In the genomic region with DNA sequence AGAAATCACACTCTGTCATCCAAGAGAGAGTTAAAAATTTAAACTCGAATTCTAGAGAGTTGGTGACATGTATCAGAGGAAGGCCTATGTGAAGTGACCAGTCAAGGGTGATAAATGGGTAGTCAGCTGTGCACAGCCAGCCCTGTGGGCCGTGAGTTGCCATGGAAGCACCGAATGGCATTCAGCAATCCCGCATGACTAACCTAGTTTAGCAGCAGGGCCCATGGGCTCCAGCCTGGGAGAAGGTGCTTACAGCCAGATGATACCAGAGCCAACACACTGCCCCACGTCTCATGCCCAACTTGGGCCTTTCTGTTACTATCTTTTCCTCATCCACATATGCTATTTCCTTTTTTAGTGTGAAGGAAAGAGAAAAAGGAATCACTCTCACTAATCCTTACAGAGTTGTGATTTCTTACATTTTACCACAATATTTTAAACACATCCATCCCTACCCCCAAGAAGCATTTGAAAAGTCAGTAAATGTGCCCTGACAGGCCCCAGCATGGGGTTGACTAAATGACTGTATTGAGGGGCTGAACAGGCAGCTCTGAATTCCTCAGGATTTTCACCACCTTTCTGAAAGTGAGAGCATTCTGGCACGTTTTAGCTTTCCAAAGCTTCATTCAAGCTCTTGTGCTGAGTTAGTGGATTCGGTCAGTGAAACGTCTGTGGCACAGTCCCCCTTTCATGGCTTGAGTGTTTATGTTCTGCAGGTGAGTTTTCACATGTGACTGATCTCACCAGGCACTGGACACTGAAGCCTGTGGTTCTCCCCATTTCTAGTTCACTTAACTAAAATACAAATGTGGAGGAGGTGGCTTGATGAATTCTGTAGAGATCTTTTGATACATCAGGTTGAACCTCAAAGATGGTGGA, we compare ENCODE assay signal across 8 cellular contexts.
A peak's percentile ranks its signal among the peaks of the same experiment; 100 is the strongest.
DNase-seq lines count a peak whose midpoint lies in the region; ATAC-seq and TF ChIP-seq lines count a peak whose summit lies in the region.

No MANE protein-coding gene starts in this region.

- H3K9ac ChIP-seq in HUES64 (ENCODE audit: low read depth, low read length) = peak overlapping the region; percentile 4; the same call in 1 of the 2 replicates

- H3K9me3 ChIP-seq in HUES64 (ENCODE audit: insufficient read depth, low read depth, low read length) (no peaks in the 10 kb centered on the region), sigmoid colon (no peaks in the 10 kb centered on the region)
- no peaks in the 10 kb centered on the region for H3K9me3 ChIP-seq in naive thymus-derived CD4-positive, alpha-beta T cell (ENCODE audit: control insufficient read depth in 2 of 3, low read length in 3 of 3)

- no peak for TF ChIP-seq POLR2A in sigmoid colon (IDR thresholded peaks at IDR 0.05)

- no peak for DNase-seq in activated naive CD4-positive, alpha-beta T cell treated with anti-CD3 and anti-CD28 coated beads, Interleukin-2, amount 10 ng/mL, durations not matched to agents 7 days and 5 days
- DNase-seq in astrocyte of the cerebellum (ENCODE audit: low read depth) (peak; percentile 68), hypothalamus (lab: John Stamatoyannopoulos, UW) (peak in 37 of 51 donors; percentile 8 to 76 (median 41)), sigmoid colon (peak; percentile 88), mesenteric fat pad (ENCODE audit: low spot score) (no peak)
- DNase-seq in naive thymus-derived CD4-positive, alpha-beta T cell = no peak

- in situ Hi-C loops in astrocyte of the cerebellum (cut with HindIII; ENCODE audit: low sequenced_read_pairs) = loop anchor here (5.0 kb wide), 1 partner anchor 57 kb away; no protein-coding TSS in a partner anchor

- TF ChIP-seq CTCF in astrocyte of the cerebellum (IDR thresholded peaks at IDR 0.05; ENCODE audit: low read depth, low read length, missing control alignments) = no peak
- TF ChIP-seq CTCF in sigmoid colon (IDR thresholded peaks at IDR 0.05) = no peak

- H3K36me3 ChIP-seq in HUES64 (ENCODE audit: insufficient read depth, low read length) (no peaks in the 10 kb centered on the region), sigmoid colon (no peaks in the 10 kb centered on the region)
- H3K36me3 ChIP-seq in naive thymus-derived CD4-positive, alpha-beta T cell (ENCODE audit: control insufficient read depth in 2 of 3, insufficient read depth in 3 of 3, low read length in 3 of 3) = no peaks in the 10 kb centered on the region

- CTCF ChIA-PET in activated naive CD4-positive, alpha-beta T cell treated with anti-CD3 and anti-CD28 coated beads, Interleukin-2, amount 10 ng/mL, durations not matched to agents 7 days and 5 days (lab: Charles Lee) = no interaction called here
- CTCF ChIA-PET in naive thymus-derived CD4-positive, alpha-beta T cell (lab: Charles Lee) = no interaction called here

- peak overlapping the region; percentile 38 for H3K27ac ChIP-seq in HUES64 (ENCODE audit: low read depth, low read length)
- H3K27ac ChIP-seq in sigmoid colon = peak overlapping the region; percentile 80 to 87 (median 84)
- no peak overlapping the region for H3K27ac ChIP-seq in naive thymus-derived CD4-positive, alpha-beta T cell (ENCODE audit: low read depth, low read length)

- WGBS in HUES64 = 41% methylated on average over 8 of the region's 8 CpGs
- WGBS in sigmoid colon, 2 donors = 51% methylated on average over 8 of the region's 8 CpGs

- peaks cover 67% of the 10 kb centered on the region for H3K4me1 Mint-ChIP-seq in activated naive CD4-positive, alpha-beta T cell treated with anti-CD3 and anti-CD28 coated beads, Interleukin-2, amount 50 U/mL, for 24 hours
- peaks cover 36% of the 10 kb centered on the region for H3K4me1 Mint-ChIP-seq in activated naive CD4-positive, alpha-beta T cell treated with anti-CD3 and anti-CD28 coated beads, Interleukin-2, amount 10 ng/mL, durations not matched to agents 7 days and 5 days
- H3K4me1 Mint-ChIP-seq in naive thymus-derived CD4-positive, alpha-beta T cell = peaks cover 41 to 87% (median 60%) of the 10 kb centered on the region in 7 donors

- peak overlapping the region; percentile 30 for H3K27ac Mint-ChIP-seq in activated naive CD4-positive, alpha-beta T cell treated with anti-CD3 and anti-CD28 coated beads, Interleukin-2, amount 50 U/mL, for 24 hours
- no peak overlapping the region for H3K27ac Mint-ChIP-seq in activated naive CD4-positive, alpha-beta T cell treated with anti-CD3 and anti-CD28 coated beads, Interleukin-2, amount 10 ng/mL, durations not matched to agents 7 days and 5 days
- H3K27ac Mint-ChIP-seq in naive thymus-derived CD4-positive, alpha-beta T cell = peak overlapping the region in 3 of 9 donors; percentile 14 to 62 (median 17)

- no peaks in the 10 kb centered on the region for H3K27me3 ChIP-seq in HUES64 (ENCODE audit: insufficient read depth, low read length)
- H3K27me3 ChIP-seq in sigmoid colon = no peaks in the 10 kb centered on the region
- no peaks in the 10 kb centered on the region for H3K27me3 ChIP-seq in naive thymus-derived CD4-positive, alpha-beta T cell (ENCODE audit: control insufficient read depth in 2 of 2, insufficient read depth in 2 of 2, low read length in 2 of 2)

- intact Hi-C loops in sigmoid colon (cut with DNase I) = no loop called here
- intact Hi-C loops in naive thymus-derived CD4-positive, alpha-beta T cell (cut with micrococcal nuclease) = no loop called here

- TF ChIP-seq EP300 in sigmoid colon (IDR thresholded peaks at IDR 0.05) = no peak

- POLR2A ChIA-PET in naive thymus-derived CD4-positive, alpha-beta T cell (lab: Charles Lee) = no interaction called here

- H3K27me3 Mint-ChIP-seq in activated naive CD4-positive, alpha-beta T cell treated with anti-CD3 and anti-CD28 coated beads, Interleukin-2, amount 50 U/mL, for 24 hours = no peaks in the 10 kb centered on the region
- H3K27me3 Mint-ChIP-seq in activated naive CD4-positive, alpha-beta T cell treated with anti-CD3 and anti-CD28 coated beads, Interleukin-2, amount 10 ng/mL, durations not matched to agents 7 days and 5 days = no peaks in the 10 kb centered on the region
- no peaks in the 10 kb centered on the region for H3K27me3 Mint-ChIP-seq in naive thymus-derived CD4-positive, alpha-beta T cell

- H3K9me3 Mint-ChIP-seq in activated naive CD4-positive, alpha-beta T cell treated with anti-CD3 and anti-CD28 coated beads, Interleukin-2, amount 50 U/mL, for 24 hours = no peaks in the 10 kb centered on the region
- H3K9me3 Mint-ChIP-seq in activated naive CD4-positive, alpha-beta T cell treated with anti-CD3 and anti-CD28 coated beads, Interleukin-2, amount 10 ng/mL, durations not matched to agents 7 days and 5 days = no peaks in the 10 kb centered on the region
- H3K9me3 Mint-ChIP-seq in naive thymus-derived CD4-positive, alpha-beta T cell = no peaks in the 10 kb centered on the region

- ATAC-seq in naive thymus-derived CD4-positive, alpha-beta T cell = no peak

- H3K36me3 Mint-ChIP-seq in activated naive CD4-positive, alpha-beta T cell treated with anti-CD3 and anti-CD28 coated beads, Interleukin-2, amount 50 U/mL, for 24 hours = no peaks in the 10 kb centered on the region
- H3K36me3 Mint-ChIP-seq in activated naive CD4-positive, alpha-beta T cell treated with anti-CD3 and anti-CD28 coated beads, Interleukin-2, amount 10 ng/mL, durations not matched to agents 7 days and 5 days = peaks cover 2% of the 10 kb centered on the region
- peaks cover 0 to 5% (median 2%) of the 10 kb centered on the region in 5 donors for H3K36me3 Mint-ChIP-seq in naive thymus-derived CD4-positive, alpha-beta T cell

- H3K4me3 Mint-ChIP-seq in activated naive CD4-positive, alpha-beta T cell treated with anti-CD3 and anti-CD28 coated beads, Interleukin-2, amount 50 U/mL, for 24 hours = no peak overlapping the region
- no peak overlapping the region for H3K4me3 Mint-ChIP-seq in activated naive CD4-positive, alpha-beta T cell treated with anti-CD3 and anti-CD28 coated beads, Interleukin-2, amount 10 ng/mL, durations not matched to agents 7 days and 5 days
- H3K4me3 Mint-ChIP-seq in naive thymus-derived CD4-positive, alpha-beta T cell = no peak overlapping the region

- H3K4me3 ChIP-seq in HUES64 (ENCODE audit: low read length) (no peak overlapping the region), astrocyte of the cerebellum (ENCODE audit: low read depth, low read length) (no peak overlapping the region), sigmoid colon (no peak overlapping the region)
- H3K4me3 ChIP-seq in naive thymus-derived CD4-positive, alpha-beta T cell (ENCODE audit: low read length) = no peak overlapping the region

- H3K4me1 ChIP-seq in HUES64 (ENCODE audit: insufficient read depth, low read length) (peaks cover 72% of the 10 kb centered on the region), sigmoid colon (peaks cover 0 to 98% (median 92%) of the 10 kb centered on the region in 4 donors)
- H3K4me1 ChIP-seq in naive thymus-derived CD4-positive, alpha-beta T cell (ENCODE audit: control insufficient read depth in 2 of 2, insufficient read depth in 2 of 2, low read length in 2 of 2) = peaks cover 0 to 11% of the 10 kb centered on the region in 2 donors

Comparison
In these comparisons a context has a peak if more than half of its experiments do, and no peak if none do; other contexts are left out.
1. DNase-seq: peak in astrocyte of the cerebellum (single experiment), hypothalamus (37 of 51) and sigmoid colon (single experiment); none in activated naive CD4-positive, alpha-beta T cell treated with anti-CD3 and anti-CD28 coated beads, Interleukin-2, amount 10 ng/mL, durations not matched to agents 7 days and 5 days (single experiment), mesenteric fat pad (single experiment) and naive thymus-derived CD4-positive, alpha-beta T cell (0 of 9).